In the genomic region with DNA sequence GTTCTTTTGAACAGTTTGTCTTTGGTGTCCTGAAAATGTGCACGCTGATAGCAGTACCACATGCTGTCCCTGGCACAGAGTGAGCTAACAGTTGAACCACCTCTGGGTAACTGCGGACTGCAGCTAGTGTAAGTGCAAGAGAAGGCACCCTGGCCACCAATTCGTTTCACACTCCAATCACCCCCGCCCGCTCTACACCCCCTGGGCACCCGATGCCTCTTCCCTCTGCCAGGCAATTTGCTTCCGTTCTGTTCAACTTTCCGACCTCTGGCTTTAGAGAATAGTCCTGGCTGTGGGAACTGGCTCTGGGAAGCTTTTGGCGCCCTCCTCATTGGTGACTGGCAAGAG, we compare ENCODE assay signal across 8 cellular contexts. TPM values are rescaled to one million over a fixed set of nuclear protein-coding genes. Genes with fewer than 3 reads are reported as not detected.
A peak's percentile ranks its signal among the peaks of the same experiment; 100 is the strongest.
DNase-seq lines count a peak whose midpoint lies in the region; ATAC-seq and TF ChIP-seq lines count a peak whose summit lies in the region.

No MANE protein-coding gene starts in this region.

- peak overlapping the region in 8 of 10 donors; percentile 43 to 77 (median 54) for H3K4me3 ChIP-seq in heart right ventricle

- intact Hi-C loops in activated T-helper 2 cell treated with anti-CD3 and anti-CD28 coated beads, Interferon-gamma antibody, Interleukin-2, Interleukin-4, amounts not matched to agents 10 μg/mL and 5 μg/mL and 100 μg/mL, durations not matched to agents 14 hours and 24 hours and 36 hours (cut with micrococcal nuclease): loop anchor here (1.0 to 2.0 kb wide), 6 partner anchors 11 to 155 kb away; no protein-coding TSS in a partner anchor
- intact Hi-C loops in heart right ventricle (cut with DNase I): no loop called here

- ATAC-seq in GM19467 (IDR thresholded peaks at IDR 0.05; ENCODE audit: unreplicated experiment) (peak; percentile 18), HG03575 (IDR thresholded peaks at IDR 0.05; ENCODE audit: extremely low read depth, insufficient number of reproducible peaks, low FRiP score, unreplicated experiment) (peak; percentile 0), heart right ventricle (peak in 2 of 8 donors; percentile 14 to 42)

- 16 to 19% methylated on average over 9 of the region's 9 CpGs for WGBS in heart right ventricle, 2 donors

- peak overlapping the region; percentile 92 for H3K27ac Mint-ChIP-seq in activated T-helper 2 cell treated with anti-CD3 and anti-CD28 coated beads, Interferon-gamma antibody, Interleukin-2, Interleukin-4, amounts not matched to agents 10 μg/mL and 5 μg/mL and 100 μg/mL, durations not matched to agents 14 hours and 24 hours and 36 hours

- H3K4me3 Mint-ChIP-seq in activated T-helper 2 cell treated with anti-CD3 and anti-CD28 coated beads, Interferon-gamma antibody, Interleukin-2, Interleukin-4, amounts not matched to agents 10 μg/mL and 5 μg/mL and 100 μg/mL, durations not matched to agents 14 hours and 24 hours and 36 hours (ENCODE audit: low read depth): peak overlapping the region; percentile 91

- H3K27ac ChIP-seq in heart right ventricle: peak overlapping the region in 1 of 10 donors; percentile 85

- peaks cover 41% of the 10 kb centered on the region for H3K36me3 Mint-ChIP-seq in activated T-helper 2 cell treated with anti-CD3 and anti-CD28 coated beads, Interferon-gamma antibody, Interleukin-2, Interleukin-4, amounts not matched to agents 10 μg/mL and 5 μg/mL and 100 μg/mL, durations not matched to agents 14 hours and 24 hours and 36 hours (ENCODE audit: low read depth)

- H3K27me3 ChIP-seq in heart right ventricle: peaks cover 0 to 71% (median 37%) of the 10 kb centered on the region in 7 donors

- H3K27me3 Mint-ChIP-seq in activated T-helper 2 cell treated with anti-CD3 and anti-CD28 coated beads, Interferon-gamma antibody, Interleukin-2, Interleukin-4, amounts not matched to agents 10 μg/mL and 5 μg/mL and 100 μg/mL, durations not matched to agents 14 hours and 24 hours and 36 hours (ENCODE audit: low read depth): peaks cover 23% of the 10 kb centered on the region

- H3K9me3 ChIP-seq in heart right ventricle: no peaks in the 10 kb centered on the region

- no peaks in the 10 kb centered on the region for H3K36me3 ChIP-seq in heart right ventricle

- peak; percentile 27 to 38 for DNase-seq in AML-193 (lab: John Stamatoyannopoulos, UW)
- DNase-seq in activated T-helper 2 cell treated with anti-CD3 and anti-CD28 coated beads, Interferon-gamma antibody, Interleukin-2, Interleukin-4, amounts not matched to agents 10 μg/mL and 5 μg/mL and 100 μg/mL, durations not matched to agents 14 hours and 24 hours and 36 hours (ENCODE audit: low spot score): no peak
- DNase-seq in heart right ventricle: no peak
- DNase-seq in stimulated activated CD4-positive, alpha-beta T cell treated with anti-CD3 and anti-CD28 coated beads, Interleukin-12 subunit alpha, Interleukin-12 subunit beta, amount 100 ng/mL, for 4 hours: peak; percentile 38
- DNase-seq in NCI-H526 treated with DMSO at 0.1 percent for 48 hours (lab: John Stamatoyannopoulos, UW): no peak
- no peak for DNase-seq in NCI-H2107 (lab: John Stamatoyannopoulos, UW)

- peaks cover 61% of the 10 kb centered on the region for H3K4me1 Mint-ChIP-seq in activated T-helper 2 cell treated with anti-CD3 and anti-CD28 coated beads, Interferon-gamma antibody, Interleukin-2, Interleukin-4, amounts not matched to agents 10 μg/mL and 5 μg/mL and 100 μg/mL, durations not matched to agents 14 hours and 24 hours and 36 hours (ENCODE audit: low read depth)

- H3K9me3 Mint-ChIP-seq in activated T-helper 2 cell treated with anti-CD3 and anti-CD28 coated beads, Interferon-gamma antibody, Interleukin-2, Interleukin-4, amounts not matched to agents 10 μg/mL and 5 μg/mL and 100 μg/mL, durations not matched to agents 14 hours and 24 hours and 36 hours: no peaks in the 10 kb centered on the region

- peaks cover 0 to 28% (median 4%) of the 10 kb centered on the region in 9 donors for H3K4me1 ChIP-seq in heart right ventricle

- TF ChIP-seq CTCF in heart right ventricle (IDR thresholded peaks at IDR 0.05): no peak

RNA-seq across cellular contexts. Expression of a gene that starts 1.4 kb away (rescaled TPM):
- total RNA-seq in activated T-helper 2 cell treated with anti-CD3 and anti-CD28 coated beads, Interferon-gamma antibody, Interleukin-2, Interleukin-4, amounts not matched to agents 10 μg/mL and 5 μg/mL and 100 μg/mL, durations not matched to agents 14 hours and 24 hours and 36 hours: 100 and 107 TPM in 2 replicates
- total RNA-seq in heart right ventricle: 10 to 100 TPM in 1 of 10 donors, 1 to 10 TPM in 7, under 1 TPM in 2; 0.77 to 18.9 (median 1.4) TPM
- 1 to 10 TPM in 1 of 2 donors, under 1 TPM in 1; 0.88 to 1.0 TPM for polyA plus RNA-seq in heart right ventricle

Comparison
In these comparisons a context has a peak if more than half of its experiments do, and no peak if none do; other contexts are left out.
1. DNase-seq: peak in AML-193 (2 of 2) and stimulated activated CD4-positive, alpha-beta T cell treated with anti-CD3 and anti-CD28 coated beads, Interleukin-12 subunit alpha, Interleukin-12 subunit beta, amount 100 ng/mL, for 4 hours (single experiment); none in activated T-helper 2 cell treated with anti-CD3 and anti-CD28 coated beads, Interferon-gamma antibody, Interleukin-2, Interleukin-4, amounts not matched to agents 10 μg/mL and 5 μg/mL and 100 μg/mL, durations not matched to agents 14 hours and 24 hours and 36 hours (single experiment), heart right ventricle (0 of 2), NCI-H526 treated with DMSO at 0.1 percent for 48 hours (single experiment) and NCI-H2107 (single experiment).